Comparison of ENCODE assay signal across 21 cellular contexts in the genomic region with DNA sequence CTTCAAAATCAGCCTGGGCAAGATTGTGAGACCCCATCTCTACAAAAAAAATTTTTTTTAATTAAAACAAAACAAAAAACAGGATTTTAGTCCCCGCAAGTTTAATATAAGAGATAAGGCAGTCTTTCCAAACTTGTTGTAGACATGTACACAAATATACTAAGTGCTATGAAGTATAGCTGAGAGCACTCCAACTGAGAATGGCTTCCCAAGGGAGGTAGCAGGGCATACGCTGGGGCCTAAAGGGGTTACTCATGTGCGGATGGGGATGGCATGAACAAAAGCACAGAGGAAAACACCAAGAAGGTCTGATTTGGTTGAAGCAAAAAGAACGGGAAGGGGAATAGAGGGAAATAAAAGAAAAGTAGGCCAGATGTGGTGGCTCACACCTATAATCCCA.
"Had no signal": no experiment of that assay in that cellular context is flagged by ENCODE, and none has a peak within 500 bp of the region (broad histone marks: within the 10 kb centered on the region; RNA-seq: fewer than 3 reads in every experiment).

No MANE protein-coding gene starts in this region.

- H3K4me1 Mint-ChIP-seq: neural progenitor cell; stimulated activated memory B cell treated with anti-CD40 and anti-IgM and Interleukin-4, amounts not matched to agents 10 μg/mL and 1 μg/mL and 100 μg/mL, for 72 hours had no signal

- H3K9me3 ChIP-seq: esophagus squamous epithelium, ovary, right lobe of liver, tibial artery, uterus had no signal

- H3K27ac Mint-ChIP-seq: activated naive CD4-positive, alpha-beta T cell treated with anti-CD3 and anti-CD28 coated beads, Interleukin-2, amount 10 ng/mL, durations not matched to agents 7 days and 5 days; neural progenitor cell; stimulated activated memory B cell treated with anti-CD40 and anti-IgM and Interleukin-4, amounts not matched to agents 10 μg/mL and 1 μg/mL and 100 μg/mL, for 72 hours had no signal

- DNase-seq: activated CD4-positive, CD25-positive, alpha-beta regulatory T cell treated with anti-CD3 and anti-CD28 coated beads, Interleukin-2, amount 50 U/mL, for 72 hours; activated effector memory CD4-positive, alpha-beta T cell treated with Interleukin-2 at 50 U/mL for 16 hours; activated naive CD4-positive, alpha-beta T cell treated with anti-CD3 and anti-CD28 coated beads, Interleukin-2, amount 10 ng/mL, durations not matched to agents 7 days and 5 days; dermis blood vessel endothelial cell; effector memory CD8-positive, alpha-beta T cell; esophagus squamous epithelium; mesendoderm; naive thymus-derived CD4-positive, alpha-beta T cell; ovary; right lobe of liver; small intestine; stimulated activated CD4-positive, alpha-beta T cell treated with anti-CD3 and anti-CD28 coated beads, Interleukin-4, amount 100 ng/mL, for 24 hours; substantia nigra; SW 1271; T-helper 2 cell; tibial artery; uterus had no signal

- H3K36me3 ChIP-seq: ovary, uterus had no signal

- H3K4me2 ChIP-seq: neural progenitor cell had no signal

- H3K4me1 ChIP-seq: esophagus squamous epithelium, neural progenitor cell, tibial artery, uterus had no signal

- H3K27me3 ChIP-seq: cardiac muscle cell, esophagus squamous epithelium, neural progenitor cell, ovary, right lobe of liver, tibial artery, uterus had no signal

- H3K4me3 Mint-ChIP-seq: activated naive CD4-positive, alpha-beta T cell treated with anti-CD3 and anti-CD28 coated beads, Interleukin-2, amount 10 ng/mL, durations not matched to agents 7 days and 5 days; effector memory CD8-positive, alpha-beta T cell; naive thymus-derived CD4-positive, alpha-beta T cell; neural progenitor cell; stimulated activated memory B cell treated with anti-CD40 and anti-IgM and Interleukin-4, amounts not matched to agents 10 μg/mL and 1 μg/mL and 100 μg/mL, for 72 hours had no signal

- H3K27ac ChIP-seq: cardiac muscle cell, esophagus squamous epithelium, neural progenitor cell, ovary, tibial artery, uterus, VCaP had no signal

- H3K4me3 ChIP-seq: cardiac muscle cell, esophagus squamous epithelium, neural progenitor cell, ovary, right lobe of liver, tibial artery, uterus had no signal

- H2AFZ ChIP-seq: neural progenitor cell had no signal

- H3K27me3 Mint-ChIP-seq: activated naive CD4-positive, alpha-beta T cell treated with anti-CD3 and anti-CD28 coated beads, Interleukin-2, amount 10 ng/mL, durations not matched to agents 7 days and 5 days; effector memory CD8-positive, alpha-beta T cell; naive thymus-derived CD4-positive, alpha-beta T cell; stimulated activated memory B cell treated with anti-CD40 and anti-IgM and Interleukin-4, amounts not matched to agents 10 μg/mL and 1 μg/mL and 100 μg/mL, for 72 hours had no signal

- ATAC-seq: effector memory CD8-positive, alpha-beta T cell; naive thymus-derived CD4-positive, alpha-beta T cell; right lobe of liver; stimulated activated memory B cell treated with anti-CD40 and anti-IgM and Interleukin-4, amounts not matched to agents 10 μg/mL and 1 μg/mL and 100 μg/mL, for 72 hours had no signal

- FAIRE-seq: small intestine had no signal

- H3K9me3 Mint-ChIP-seq: activated naive CD4-positive, alpha-beta T cell treated with anti-CD3 and anti-CD28 coated beads, Interleukin-2, amount 10 ng/mL, durations not matched to agents 7 days and 5 days; effector memory CD8-positive, alpha-beta T cell; naive thymus-derived CD4-positive, alpha-beta T cell; neural progenitor cell; stimulated activated memory B cell treated with anti-CD40 and anti-IgM and Interleukin-4, amounts not matched to agents 10 μg/mL and 1 μg/mL and 100 μg/mL, for 72 hours had no signal
